1 cellular context compared by ENCODE assay signal in genomic region chr19:40688294-40688693, GRCh38.
TF ChIP-seq lines count a peak whose summit lies in the region.

No MANE protein-coding gene starts in this region.

TF ChIP-seq in SK-N-SH treated with all-trans-retinoic acid at 6 μM for 48 hours, 23 proteins besides CTCF, POLR2A, EP300 and RAD21 (continued from another document):
- TF ChIP-seq CREB5 (CRISPR knock-in tag; IDR thresholded peaks at IDR 0.05; ENCODE audit: low read depth) (no peak), OSR1 (CRISPR knock-in tag; IDR thresholded peaks at IDR 0.05) (no peak), ISL1 (CRISPR knock-in tag; IDR thresholded peaks at IDR 0.05) (no peak)
